13 cellular contexts compared by ENCODE assay signal in the genomic region with DNA sequence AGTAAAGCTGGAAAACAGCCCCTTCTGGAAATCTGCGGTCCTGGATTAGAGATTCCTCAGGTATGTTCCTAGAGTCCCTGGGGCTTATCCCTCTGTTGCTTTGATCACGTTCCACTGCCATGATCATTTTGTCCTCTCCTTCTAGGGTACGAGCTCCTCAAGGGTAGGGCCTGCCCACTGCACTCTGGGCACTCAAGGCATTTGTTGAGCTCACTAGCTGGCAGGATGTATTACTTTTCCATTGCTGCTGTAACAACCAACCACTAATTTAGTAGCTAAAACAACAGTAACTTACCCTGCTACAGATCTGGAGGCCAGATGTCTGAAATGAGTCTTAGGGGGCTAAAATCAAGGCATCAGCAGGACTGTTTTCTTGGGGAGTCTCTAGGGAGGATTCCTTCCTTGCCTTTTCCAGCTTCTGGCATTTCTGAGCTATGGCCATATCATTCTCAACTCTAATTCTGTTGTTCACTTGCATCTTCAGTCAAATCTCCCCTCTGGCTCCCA.
DNase-seq lines count a peak whose midpoint lies in the region; ATAC-seq and TF ChIP-seq lines count a peak whose summit lies in the region.
"Had no signal": no experiment of that assay in that cellular context is flagged by ENCODE, and none has a peak within 500 bp of the region (broad histone marks: within the 10 kb centered on the region; RNA-seq: fewer than 3 reads in every experiment).

No MANE protein-coding gene starts in this region.

- H3K27me3 ChIP-seq in BLaER1 (no peaks in the 10 kb centered on the region), DND-41 (ENCODE audit: insufficient read depth, low read length, poor library complexity) (no peaks in the 10 kb centered on the region)
- H3K27me3 ChIP-seq: testis had no signal

- no peak for DNase-seq in DND-41
- no peak for DNase-seq in T-helper 2 cell treated with Interferon-gamma antibody and Interleukin-4, amounts not matched to agents 5 μg/mL and 100 μg/mL, for 36 hours (ENCODE audit: low spot score)
- peak; percentile 51 for DNase-seq in fibroblast of peridontal ligament (ENCODE audit: extremely low read depth)
- DNase-seq in left cardiac atrium = no peak
- DNase-seq in left lobe of liver (ENCODE audit: low spot score) = no peak
- DNase-seq: HFFc6, NCI-H2029 treated with DMSO at 0.1 percent for 48 hours, testis had no signal

- H3K27ac Mint-ChIP-seq in T-helper 2 cell treated with Interferon-gamma antibody and Interleukin-4, amounts not matched to agents 5 μg/mL and 100 μg/mL, for 36 hours = peak overlapping the region; percentile 93
- H3K27ac Mint-ChIP-seq: HFFc6 had no signal

- ATAC-seq in DND-41 (ENCODE audit: insufficient read depth, low read depth) = peak; percentile 42
- ATAC-seq in left cardiac atrium = no peak
- ATAC-seq in HG03139 (IDR thresholded peaks at IDR 0.05; ENCODE audit: unreplicated experiment) = no peak
- ATAC-seq in left lobe of liver = no peak
- no peak for ATAC-seq in GM19397 (IDR thresholded peaks at IDR 0.05; ENCODE audit: unreplicated experiment)

- no peaks in the 10 kb centered on the region for H4K20me1 ChIP-seq in BLaER1
- no peaks in the 10 kb centered on the region for H4K20me1 ChIP-seq in DND-41 (ENCODE audit: insufficient read depth, low read length)

- H3K27ac ChIP-seq in BLaER1 (no peak overlapping the region), DND-41 (ENCODE audit: low read length) (peak overlapping the region; percentile 81)
- H3K27ac ChIP-seq: C4-2B, prostate gland, testis had no signal

- H3K27me3 Mint-ChIP-seq in T-helper 2 cell treated with Interferon-gamma antibody and Interleukin-4, amounts not matched to agents 5 μg/mL and 100 μg/mL, for 36 hours (ENCODE audit: low read depth) = no peaks in the 10 kb centered on the region

- H3K4me2 ChIP-seq in BLaER1 (peak overlapping the region; percentile 87), DND-41 (ENCODE audit: insufficient read depth, low read length) (peak overlapping the region; percentile 61)

- no peaks in the 10 kb centered on the region for H3K9me3 ChIP-seq in BLaER1
- H3K9me3 ChIP-seq in DND-41 (ENCODE audit: insufficient read depth, low read length, severe bottlenecking) = no peaks in the 10 kb centered on the region
- H3K9me3 ChIP-seq: prostate gland, testis had no signal

- peaks cover 17% of the 10 kb centered on the region for H3K36me3 Mint-ChIP-seq in T-helper 2 cell treated with Interferon-gamma antibody and Interleukin-4, amounts not matched to agents 5 μg/mL and 100 μg/mL, for 36 hours (ENCODE audit: low read depth)

- H3K79me2 ChIP-seq in DND-41 (ENCODE audit: insufficient read depth, low read length) = peaks cover 6% of the 10 kb centered on the region

- intact Hi-C loops in left cardiac atrium (cut with DNase I) = no loop called here

- H3K4me1 ChIP-seq in BLaER1 = peaks cover 58% of the 10 kb centered on the region
- H3K4me1 ChIP-seq in DND-41 (ENCODE audit: insufficient read depth, low read length) = peaks cover 56% of the 10 kb centered on the region
- H3K4me1 ChIP-seq: prostate gland, testis had no signal

- TF ChIP-seq CTCF in DND-41 (IDR thresholded peaks at IDR 0.05; ENCODE audit: borderline replicate concordance, extremely low read depth, low read length, poor library complexity, severe bottlenecking) = no peak

- no peak overlapping the region for H2AFZ ChIP-seq in DND-41 (ENCODE audit: low read depth, low read length)

- H3K4me3 Mint-ChIP-seq in T-helper 2 cell treated with Interferon-gamma antibody and Interleukin-4, amounts not matched to agents 5 μg/mL and 100 μg/mL, for 36 hours = peak overlapping the region; percentile 84
- H3K4me3 Mint-ChIP-seq: HFFc6 had no signal

- H3K36me3 ChIP-seq in BLaER1 = no peaks in the 10 kb centered on the region
- H3K36me3 ChIP-seq in DND-41 (ENCODE audit: insufficient read depth, low read length) = peaks cover 8% of the 10 kb centered on the region
- H3K36me3 ChIP-seq: prostate gland had no signal

- no peaks in the 10 kb centered on the region for H3K9me3 Mint-ChIP-seq in T-helper 2 cell treated with Interferon-gamma antibody and Interleukin-4, amounts not matched to agents 5 μg/mL and 100 μg/mL, for 36 hours
- H3K9me3 Mint-ChIP-seq: HFFc6 had no signal

- H3K4me3 ChIP-seq in BLaER1 (0 out of 2 replicates have a peak overlapping the region, but pooled peaks have one; percentile 31), DND-41 (ENCODE audit: low read depth in 1 of 2, low read length in 2 of 2) (peak overlapping the region in 1 of 2 experiments; percentile 45; a peak in 2 of 4 replicates)
- H3K4me3 ChIP-seq: prostate gland, testis had no signal

- H3K4me1 Mint-ChIP-seq in T-helper 2 cell treated with Interferon-gamma antibody and Interleukin-4, amounts not matched to agents 5 μg/mL and 100 μg/mL, for 36 hours (ENCODE audit: low read depth) = peaks cover 50% of the 10 kb centered on the region

- H3K9ac ChIP-seq in BLaER1 (no peak overlapping the region), DND-41 (ENCODE audit: low read depth, low read length) (peak overlapping the region; percentile 44)
